9 cellular contexts compared by ENCODE assay signal in the genomic region with DNA sequence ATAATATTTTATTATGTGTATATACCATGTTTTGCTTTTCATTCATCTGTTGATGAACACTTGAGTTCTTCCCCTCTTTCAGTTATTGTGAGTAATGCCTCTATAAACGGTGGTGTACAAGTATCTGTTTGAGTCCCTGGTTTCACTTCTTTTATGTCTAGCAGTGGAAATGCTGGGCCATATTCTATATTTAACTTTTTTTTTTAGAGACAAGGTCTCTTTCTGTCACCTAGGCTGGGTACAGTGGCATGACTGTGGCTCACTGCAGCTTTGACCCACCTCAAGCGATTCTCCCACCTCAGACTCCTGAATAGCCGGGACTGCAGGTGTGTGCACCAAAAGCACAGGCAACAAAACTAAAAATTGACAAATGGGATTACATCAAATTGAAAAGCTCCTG. TPM values are rescaled to one million over a fixed set of nuclear protein-coding genes. Genes with fewer than 3 reads are reported as not detected.
A peak's percentile ranks its signal among the peaks of the same experiment; 100 is the strongest.
DNase-seq lines count a peak whose midpoint lies in the region; ATAC-seq and TF ChIP-seq lines count a peak whose summit lies in the region.
"Had no signal": no experiment of that assay in that cellular context is flagged by ENCODE, and none has a peak within 500 bp of the region (broad histone marks: within the 10 kb centered on the region; RNA-seq: fewer than 3 reads in every experiment).

No MANE protein-coding gene starts in this region.

- peaks cover 24% of the 10 kb centered on the region for H3K4me1 ChIP-seq in OCI-LY1 (ENCODE audit: insufficient read depth, low read length, severe bottlenecking)
- peaks cover 0 to 18% (median 0%) of the 10 kb centered on the region in 9 donors for H3K4me1 ChIP-seq in heart right ventricle

- peak overlapping the region; percentile 32; the same call in 1 of the 2 replicates for H3K4me2 ChIP-seq in OCI-LY1 (ENCODE audit: low read length)

- H3K9ac ChIP-seq in OCI-LY1 (ENCODE audit: low read length), result no peak overlapping the region

- ATAC-seq in GM19025 (IDR thresholded peaks at IDR 0.05; ENCODE audit: low read depth, unreplicated experiment) (peak; percentile 79), HG02943 (IDR thresholded peaks at IDR 0.05; ENCODE audit: low read depth, unreplicated experiment) (peak; percentile 73), heart right ventricle (no peak)

- H3K4me3 ChIP-seq in OCI-LY1 (ENCODE audit: low read depth, low read length, poor library complexity, severe bottlenecking) (no peak overlapping the region), heart right ventricle (no peak overlapping the region)

- intact Hi-C loops in heart right ventricle (cut with DNase I), result no loop called here

- 85 to 87% methylated on average over 3 of the region's 3 CpGs for WGBS in heart right ventricle, 2 donors

- H3K27me3 ChIP-seq in OCI-LY1 (ENCODE audit: insufficient read depth, low read length), result no peaks in the 10 kb centered on the region
- no peaks in the 10 kb centered on the region for H3K27me3 ChIP-seq in heart right ventricle

- H4K20me1 ChIP-seq in OCI-LY1 (ENCODE audit: insufficient read depth, low read length), result no peaks in the 10 kb centered on the region

- DNase-seq in CD1c-positive myeloid dendritic cell (ENCODE audit: extremely low spot score), result peak; percentile 35
- DNase-seq in ecto neural progenitor cell (ENCODE audit: low spot score), result no peak
- DNase-seq in heart right ventricle, result no peak
- DNase-seq in globus pallidus (ENCODE audit: low spot score), result no peak
- no peak for DNase-seq in SW 1271 (lab: John Stamatoyannopoulos, UW)
- DNase-seq: amniotic stem cell had no signal

- H3K36me3 ChIP-seq in OCI-LY1 (ENCODE audit: insufficient read depth, low read length), result no peaks in the 10 kb centered on the region; the same call in 1 of the 2 replicates
- H3K36me3 ChIP-seq in heart right ventricle, result peaks cover 0 to 14% (median 0%) of the 10 kb centered on the region in 9 donors

- TF ChIP-seq CTCF in OCI-LY1 (IDR thresholded peaks at IDR 0.05; ENCODE audit: low read length) (no peak), heart right ventricle (IDR thresholded peaks at IDR 0.05) (no peak)

- H2AFZ ChIP-seq in OCI-LY1 (ENCODE audit: low read length), result no peak overlapping the region

- no peaks in the 10 kb centered on the region for H3F3A ChIP-seq in OCI-LY1 (ENCODE audit: insufficient read depth, low read length)

- no peaks in the 10 kb centered on the region for H3K9me3 ChIP-seq in OCI-LY1 (ENCODE audit: low read length)
- H3K9me3 ChIP-seq in heart right ventricle, result no peaks in the 10 kb centered on the region

- no peaks in the 10 kb centered on the region for H3K9me2 ChIP-seq in OCI-LY1 (ENCODE audit: low read depth, low read length)

- H3K79me2 ChIP-seq in OCI-LY1 (ENCODE audit: insufficient read depth, low read length), result no peaks in the 10 kb centered on the region

- H3K27ac ChIP-seq in OCI-LY1 (ENCODE audit: low read depth, low read length, poor library complexity, severe bottlenecking), result peak overlapping the region; percentile 64
- H3K27ac ChIP-seq in heart right ventricle, result no peak overlapping the region

RNA-seq across cellular contexts. Expression of a gene that starts 19.9 kb away (rescaled TPM):
- total RNA-seq in heart right ventricle, result 10 to 100 TPM; 23.9 to 39.4 (median 29.8) TPM
- 10 to 100 TPM; 15.3 to 16.3 TPM for polyA plus RNA-seq in heart right ventricle

Comparison
In these comparisons a context has a peak if more than half of its experiments do, and no peak if none do; other contexts are left out.
1. ATAC-seq: peak in GM19025 (single experiment) and HG02943 (single experiment); none in heart right ventricle (0 of 8).